1 cellular context compared by ENCODE assay signal in the genomic region with DNA sequence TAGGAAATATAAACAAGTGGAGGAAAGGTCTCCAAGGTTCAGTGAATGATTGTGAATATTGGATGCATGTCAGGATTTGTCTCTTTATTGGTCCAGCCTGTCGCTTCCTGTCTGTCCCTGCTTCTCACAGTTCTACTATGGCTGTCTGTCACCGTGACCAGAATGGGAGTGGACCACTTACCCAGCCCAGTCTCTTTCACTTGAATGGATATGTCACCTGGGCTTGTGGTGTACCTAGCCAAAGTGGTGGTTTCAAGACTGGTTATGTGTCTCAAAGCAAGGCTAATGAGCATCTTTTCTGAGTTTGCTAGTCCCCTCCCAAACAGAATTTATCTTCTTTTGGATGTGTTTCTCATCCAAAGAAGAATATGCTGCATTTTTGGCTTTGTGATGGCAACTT.
TF ChIP-seq lines count a peak whose summit lies in the region.

No MANE protein-coding gene starts in this region.

TF ChIP-seq in WTC11, 78 proteins besides CTCF, POLR2A, EP300 and RAD21 (continued from another document):
- TF ChIP-seq, protein P1, sequence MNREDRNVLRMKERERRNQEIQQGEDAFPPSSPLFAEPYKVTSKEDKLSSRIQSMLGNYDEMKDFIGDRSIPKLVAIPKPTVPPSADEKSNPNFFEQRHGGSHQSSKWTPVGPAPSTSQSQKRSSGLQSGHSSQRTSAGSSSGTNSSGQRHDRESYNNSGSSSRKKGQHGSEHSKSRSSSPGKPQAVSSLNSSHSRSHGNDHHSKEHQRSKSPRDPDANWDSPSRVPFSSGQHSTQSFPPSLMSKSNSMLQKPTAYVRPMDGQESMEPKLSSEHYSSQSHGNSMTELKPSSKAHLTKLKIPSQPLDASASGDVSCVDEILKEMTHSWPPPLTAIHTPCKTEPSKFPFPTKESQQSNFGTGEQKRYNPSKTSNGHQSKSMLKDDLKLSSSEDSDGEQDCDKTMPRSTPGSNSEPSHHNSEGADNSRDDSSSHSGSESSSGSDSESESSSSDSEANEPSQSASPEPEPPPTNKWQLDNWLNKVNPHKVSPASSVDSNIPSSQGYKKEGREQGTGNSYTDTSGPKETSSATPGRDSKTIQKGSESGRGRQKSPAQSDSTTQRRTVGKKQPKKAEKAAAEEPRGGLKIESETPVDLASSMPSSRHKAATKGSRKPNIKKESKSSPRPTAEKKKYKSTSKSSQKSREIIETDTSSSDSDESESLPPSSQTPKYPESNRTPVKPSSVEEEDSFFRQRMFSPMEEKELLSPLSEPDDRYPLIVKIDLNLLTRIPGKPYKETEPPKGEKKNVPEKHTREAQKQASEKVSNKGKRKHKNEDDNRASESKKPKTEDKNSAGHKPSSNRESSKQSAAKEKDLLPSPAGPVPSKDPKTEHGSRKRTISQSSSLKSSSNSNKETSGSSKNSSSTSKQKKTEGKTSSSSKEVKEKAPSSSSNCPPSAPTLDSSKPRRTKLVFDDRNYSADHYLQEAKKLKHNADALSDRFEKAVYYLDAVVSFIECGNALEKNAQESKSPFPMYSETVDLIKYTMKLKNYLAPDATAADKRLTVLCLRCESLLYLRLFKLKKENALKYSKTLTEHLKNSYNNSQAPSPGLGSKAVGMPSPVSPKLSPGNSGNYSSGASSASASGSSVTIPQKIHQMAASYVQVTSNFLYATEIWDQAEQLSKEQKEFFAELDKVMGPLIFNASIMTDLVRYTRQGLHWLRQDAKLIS (CRISPR knock-in tag; IDR thresholded peaks at IDR 0.05; ENCODE audit: borderline replicate concordance) = no peak
- TF ChIP-seq, protein P2, sequence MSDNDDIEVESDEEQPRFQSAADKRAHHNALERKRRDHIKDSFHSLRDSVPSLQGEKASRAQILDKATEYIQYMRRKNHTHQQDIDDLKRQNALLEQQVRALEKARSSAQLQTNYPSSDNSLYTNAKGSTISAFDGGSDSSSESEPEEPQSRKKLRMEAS (CRISPR knock-in tag; IDR thresholded peaks at IDR 0.05) = no peak
- TF ChIP-seq, protein P3, sequence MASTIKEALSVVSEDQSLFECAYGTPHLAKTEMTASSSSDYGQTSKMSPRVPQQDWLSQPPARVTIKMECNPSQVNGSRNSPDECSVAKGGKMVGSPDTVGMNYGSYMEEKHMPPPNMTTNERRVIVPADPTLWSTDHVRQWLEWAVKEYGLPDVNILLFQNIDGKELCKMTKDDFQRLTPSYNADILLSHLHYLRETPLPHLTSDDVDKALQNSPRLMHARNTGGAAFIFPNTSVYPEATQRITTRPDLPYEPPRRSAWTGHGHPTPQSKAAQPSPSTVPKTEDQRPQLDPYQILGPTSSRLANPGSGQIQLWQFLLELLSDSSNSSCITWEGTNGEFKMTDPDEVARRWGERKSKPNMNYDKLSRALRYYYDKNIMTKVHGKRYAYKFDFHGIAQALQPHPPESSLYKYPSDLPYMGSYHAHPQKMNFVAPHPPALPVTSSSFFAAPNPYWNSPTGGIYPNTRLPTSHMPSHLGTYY (CRISPR knock-in tag; IDR thresholded peaks at IDR 0.05) = no peak
- TF ChIP-seq, protein P4, sequence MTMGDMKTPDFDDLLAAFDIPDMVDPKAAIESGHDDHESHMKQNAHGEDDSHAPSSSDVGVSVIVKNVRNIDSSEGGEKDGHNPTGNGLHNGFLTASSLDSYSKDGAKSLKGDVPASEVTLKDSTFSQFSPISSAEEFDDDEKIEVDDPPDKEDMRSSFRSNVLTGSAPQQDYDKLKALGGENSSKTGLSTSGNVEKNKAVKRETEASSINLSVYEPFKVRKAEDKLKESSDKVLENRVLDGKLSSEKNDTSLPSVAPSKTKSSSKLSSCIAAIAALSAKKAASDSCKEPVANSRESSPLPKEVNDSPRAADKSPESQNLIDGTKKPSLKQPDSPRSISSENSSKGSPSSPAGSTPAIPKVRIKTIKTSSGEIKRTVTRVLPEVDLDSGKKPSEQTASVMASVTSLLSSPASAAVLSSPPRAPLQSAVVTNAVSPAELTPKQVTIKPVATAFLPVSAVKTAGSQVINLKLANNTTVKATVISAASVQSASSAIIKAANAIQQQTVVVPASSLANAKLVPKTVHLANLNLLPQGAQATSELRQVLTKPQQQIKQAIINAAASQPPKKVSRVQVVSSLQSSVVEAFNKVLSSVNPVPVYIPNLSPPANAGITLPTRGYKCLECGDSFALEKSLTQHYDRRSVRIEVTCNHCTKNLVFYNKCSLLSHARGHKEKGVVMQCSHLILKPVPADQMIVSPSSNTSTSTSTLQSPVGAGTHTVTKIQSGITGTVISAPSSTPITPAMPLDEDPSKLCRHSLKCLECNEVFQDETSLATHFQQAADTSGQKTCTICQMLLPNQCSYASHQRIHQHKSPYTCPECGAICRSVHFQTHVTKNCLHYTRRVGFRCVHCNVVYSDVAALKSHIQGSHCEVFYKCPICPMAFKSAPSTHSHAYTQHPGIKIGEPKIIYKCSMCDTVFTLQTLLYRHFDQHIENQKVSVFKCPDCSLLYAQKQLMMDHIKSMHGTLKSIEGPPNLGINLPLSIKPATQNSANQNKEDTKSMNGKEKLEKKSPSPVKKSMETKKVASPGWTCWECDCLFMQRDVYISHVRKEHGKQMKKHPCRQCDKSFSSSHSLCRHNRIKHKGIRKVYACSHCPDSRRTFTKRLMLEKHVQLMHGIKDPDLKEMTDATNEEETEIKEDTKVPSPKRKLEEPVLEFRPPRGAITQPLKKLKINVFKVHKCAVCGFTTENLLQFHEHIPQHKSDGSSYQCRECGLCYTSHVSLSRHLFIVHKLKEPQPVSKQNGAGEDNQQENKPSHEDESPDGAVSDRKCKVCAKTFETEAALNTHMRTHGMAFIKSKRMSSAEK (CRISPR knock-in tag; IDR thresholded peaks at IDR 0.05; ENCODE audit: borderline replicate concordance) = no peak
- TF ChIP-seq, protein P5, sequence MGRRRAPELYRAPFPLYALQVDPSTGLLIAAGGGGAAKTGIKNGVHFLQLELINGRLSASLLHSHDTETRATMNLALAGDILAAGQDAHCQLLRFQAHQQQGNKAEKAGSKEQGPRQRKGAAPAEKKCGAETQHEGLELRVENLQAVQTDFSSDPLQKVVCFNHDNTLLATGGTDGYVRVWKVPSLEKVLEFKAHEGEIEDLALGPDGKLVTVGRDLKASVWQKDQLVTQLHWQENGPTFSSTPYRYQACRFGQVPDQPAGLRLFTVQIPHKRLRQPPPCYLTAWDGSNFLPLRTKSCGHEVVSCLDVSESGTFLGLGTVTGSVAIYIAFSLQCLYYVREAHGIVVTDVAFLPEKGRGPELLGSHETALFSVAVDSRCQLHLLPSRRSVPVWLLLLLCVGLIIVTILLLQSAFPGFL (CRISPR knock-in tag; IDR thresholded peaks at IDR 0.05; ENCODE audit: borderline replicate concordance) = no peak
